26 cellular contexts compared by ENCODE assay signal in the genomic region with DNA sequence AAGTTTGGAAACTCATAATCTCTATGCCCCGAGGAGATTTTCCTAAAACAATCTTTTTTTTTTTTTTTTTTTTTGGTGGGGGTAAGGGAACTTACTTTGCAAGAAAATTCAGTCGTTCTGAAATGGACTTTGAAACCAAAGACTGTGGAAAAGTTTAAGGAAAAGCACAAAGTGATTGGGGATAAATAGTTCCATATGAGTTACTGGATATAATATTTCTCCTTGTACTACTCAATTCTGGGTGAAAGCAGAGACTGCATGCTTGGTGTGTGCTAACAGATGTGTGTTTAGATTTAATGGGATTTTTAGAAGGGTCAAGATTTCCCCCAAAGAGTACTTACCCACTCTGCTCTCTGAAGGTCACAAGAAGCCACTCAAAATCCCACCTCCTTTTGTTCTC.
"Had no signal": no experiment of that assay in that cellular context is flagged by ENCODE, and none has a peak within 500 bp of the region (broad histone marks: within the 10 kb centered on the region; RNA-seq: fewer than 3 reads in every experiment).

No MANE protein-coding gene starts in this region.

- H3K79me2 ChIP-seq: parathyroid adenoma had no signal

- H3K9ac ChIP-seq: parathyroid adenoma had no signal

- H3K4me3 ChIP-seq: esophagus squamous epithelium, gastroesophageal sphincter, psoas muscle, sigmoid colon, thoracic aorta, uterus had no signal

- DNase-seq: activated CD4-positive, alpha-beta T cell treated with anti-CD3 and anti-CD28 coated beads for 4 hours; activated CD4-positive, alpha-beta T cell treated with anti-CD3 and anti-CD28 coated beads, Interleukin-2, amount 50 U/mL, for 4 hours; activated naive CD4-positive, alpha-beta T cell; activated T-cell treated with anti-CD3 and anti-CD28 coated beads for 4 hours; activated T-cell treated with anti-CD3 and anti-CD28 coated beads, Interleukin-2, amount 50 U/mL, for 72 hours; anterior cingulate cortex; effector CD8-positive, alpha-beta T cell; esophagus squamous epithelium; hippocampal formation; immature natural killer cell; kidney; left colon; mammary epithelial cell; midbrain; naive thymus-derived CD4-positive, alpha-beta T cell; nucleus accumbens; psoas muscle; sigmoid colon; small intestine; stimulated activated CD4-positive, alpha-beta T cell treated with anti-CD3 and anti-CD28 coated beads, Interleukin-4, amount 100 ng/mL, for 24 hours; uterus had no signal

- H3K9me3 ChIP-seq: thoracic aorta, uterus had no signal

- H3K36me3 ChIP-seq: esophagus squamous epithelium, gastroesophageal sphincter, sigmoid colon, thoracic aorta, uterus had no signal

- H3K27ac ChIP-seq: epithelial cell of prostate, esophagus squamous epithelium, gastroesophageal sphincter, parathyroid adenoma, psoas muscle, sigmoid colon, thoracic aorta, uterus, VCaP had no signal

- H3K27me3 ChIP-seq: esophagus squamous epithelium, gastroesophageal sphincter, sigmoid colon, uterus had no signal

- H3K4me1 ChIP-seq: esophagus squamous epithelium, gastroesophageal sphincter, parathyroid adenoma, psoas muscle, sigmoid colon, uterus had no signal

- H2AFZ ChIP-seq: parathyroid adenoma had no signal
